Comparison of ENCODE assay signal across 7 cellular contexts in genomic region chr19:18594096-18594823, GRCh38. TPM values are rescaled to one million over a fixed set of nuclear protein-coding genes. Genes with fewer than 3 reads are reported as not detected.
DNase-seq lines count a peak whose midpoint lies in the region; ATAC-seq, FAIRE-seq and TF ChIP-seq lines count a peak whose summit lies in the region.

No MANE protein-coding gene starts in this region.

- H3K9ac ChIP-seq in HUES6 (ENCODE audit: low read length) (peak overlapping the region; percentile 38), neuronal stem cell (ENCODE audit: low read depth, low read length, poor library complexity) (peak overlapping the region; percentile 93), subcutaneous abdominal adipose tissue (ENCODE audit: low read length in 5 of 5) (peak overlapping the region in 2 of 5 donors; percentile 4 to 48)

- H2BK15ac ChIP-seq in neuronal stem cell (ENCODE audit: low read length), result peak overlapping the region; percentile 58

- peaks cover 5% of the 10 kb centered on the region for H3K36me3 ChIP-seq in HUES6 (ENCODE audit: control insufficient read depth, insufficient read depth, low read length)
- H3K36me3 ChIP-seq in neuronal stem cell (replicated peaks in 1 of 2; ENCODE audit: control insufficient read depth in 2 of 2, insufficient read depth in 2 of 2, low read length in 2 of 2), result peaks cover 3 to 13% of the 10 kb centered on the region in 2 donors
- peaks cover 0 to 10% (median 7%) of the 10 kb centered on the region in 5 donors for H3K36me3 ChIP-seq in subcutaneous abdominal adipose tissue (ENCODE audit: control insufficient read depth in 5 of 5, insufficient read depth in 5 of 5, low read length in 5 of 5)

- H2BK12ac ChIP-seq in neuronal stem cell (ENCODE audit: low read length), result peak overlapping the region; percentile 99

- H3K79me1 ChIP-seq in neuronal stem cell (ENCODE audit: low read depth, low read length), result peaks cover 2% of the 10 kb centered on the region

- peak overlapping the region; percentile 88 for H2AK5ac ChIP-seq in neuronal stem cell (ENCODE audit: low read depth, low read length)

- TF ChIP-seq CTCF in RWPE1 (conservative IDR thresholded peaks at IDR 0.05; ENCODE audit: low read depth) (peak; percentile 98), foreskin keratinocyte (conservative IDR thresholded peaks at IDR 0.05) (peak; percentile 90)

- peak overlapping the region; percentile 66 for H3K4ac ChIP-seq in neuronal stem cell (ENCODE audit: low read length)

- no CpG with 5 or more reads among the region's 54 CpGs for WGBS in neuronal stem cell (ENCODE audit: extremely low coverage in 2 of 2, insufficient read length in 2 of 2, insufficient replicate concordance in 1 of 2), 2 donors

- peak overlapping the region; percentile 9 for H2BK5ac ChIP-seq in neuronal stem cell (ENCODE audit: low read length)

- CTCF ChIA-PET in RWPE1 (lab: Yijun Ruan, JAX), result interaction anchor here (0.6 to 1.9 kb wide), 12 partner anchors 10 to 262 kb away, joined by 3 to 10 read pairs (median 4); partner anchors contain the start of gene UPF1

- H3K18ac ChIP-seq in neuronal stem cell (ENCODE audit: low read length), result peak overlapping the region; percentile 95

- H3K14ac ChIP-seq in neuronal stem cell (ENCODE audit: low read length), result peak overlapping the region; percentile 38

- POLR2A ChIA-PET in RWPE1 (lab: Yijun Ruan, JAX; ENCODE audit: low non-redundant PET), result interaction anchor here (0.7 to 1.0 kb wide), 2 partner anchors 168 to 325 kb away, joined by 4 to 7 read pairs; partner anchors contain the start of genes COPE and DDX49

- peak overlapping the region; percentile 10; the same call in 1 of the 2 replicates for H3K27ac ChIP-seq in HUES6 (ENCODE audit: low read depth, low read length)
- H3K27ac ChIP-seq in RWPE1, result peak overlapping the region; percentile 96
- no peak overlapping the region for H3K27ac ChIP-seq in foreskin keratinocyte
- H3K27ac ChIP-seq in neuronal stem cell (replicated peaks; ENCODE audit: low read length), result no peak overlapping the region
- no peak overlapping the region for H3K27ac ChIP-seq in subcutaneous abdominal adipose tissue (ENCODE audit: low read depth, low read length)

- DNase-seq in GM12891 (ENCODE audit: insufficient read length, low spot score) (peak; percentile 97), RWPE1 (ENCODE audit: low spot score) (peak; percentile 76), foreskin keratinocyte (peak in 1 of 2 donors; percentile 42), neuronal stem cell (ENCODE audit: low spot score) (peak; percentile 82)
- DNase-seq in activated effector memory CD4-positive, alpha-beta T cell treated with Interleukin-2 at 50 U/mL for 16 hours, result peak; percentile 57

- H3K27me3 ChIP-seq in HUES6 (ENCODE audit: control insufficient read depth, insufficient read depth, low read length) (peaks cover 13% of the 10 kb centered on the region), foreskin keratinocyte (peaks cover 2% of the 10 kb centered on the region), neuronal stem cell (ENCODE audit: control insufficient read depth in 3 of 3, insufficient read depth in 3 of 3, low read depth in 1 of 3, low read length in 3 of 3) (peaks cover 0 to 11% (median 0%) of the 10 kb centered on the region in 3 experiments), subcutaneous abdominal adipose tissue (ENCODE audit: control insufficient read depth in 5 of 5, insufficient read depth in 4 of 5, low read length in 5 of 5) (peaks cover 2 to 22% (median 16%) of the 10 kb centered on the region in 5 donors)

- H2BK120ac ChIP-seq in neuronal stem cell (ENCODE audit: low read depth, low read length), result peak overlapping the region; percentile 6

- FAIRE-seq in GM12891 (lab: Jason Lieb, UNC), result peak; percentile 90

- peak overlapping the region; percentile 94 for H3K4me2 ChIP-seq in neuronal stem cell (ENCODE audit: insufficient read depth, low read length, poor library complexity, severe bottlenecking)

- no peak overlapping the region for H4K91ac ChIP-seq in neuronal stem cell (ENCODE audit: low read depth, low read length, poor library complexity)

- H3K23ac ChIP-seq in neuronal stem cell (ENCODE audit: low read depth, low read length, poor library complexity), result peak overlapping the region; percentile 89

- H3K4me3 ChIP-seq in HUES6 (ENCODE audit: low read depth, low read length), result peak overlapping the region; percentile 45
- peak overlapping the region; percentile 21 to 72 for H3K4me3 ChIP-seq in neuronal stem cell (ENCODE audit: low read length in 2 of 2)
- peak overlapping the region in 4 of 5 donors; percentile 11 to 50 (median 42) for H3K4me3 ChIP-seq in subcutaneous abdominal adipose tissue (ENCODE audit: low read depth in 1 of 5, low read length in 5 of 5)

- peak; percentile 48 for ATAC-seq in foreskin keratinocyte

- no peak for TF ChIP-seq POLR2A in GM12891 (IDR thresholded peaks at IDR 0.05; ENCODE audit: low read depth, low read length)

- H3K9me3 ChIP-seq in HUES6 (ENCODE audit: control insufficient read depth, insufficient read depth, low read depth, low read length), result no peaks in the 10 kb centered on the region
- H3K9me3 ChIP-seq in neuronal stem cell (replicated peaks in 1 of 2; ENCODE audit: control insufficient read depth in 2 of 2, insufficient read depth in 1 of 2, low read depth in 1 of 2, low read length in 2 of 2), result no peaks in the 10 kb centered on the region
- H3K9me3 ChIP-seq in subcutaneous abdominal adipose tissue (ENCODE audit: control insufficient read depth in 5 of 5, low read length in 5 of 5), result no peaks in the 10 kb centered on the region

- H4K8ac ChIP-seq in neuronal stem cell (ENCODE audit: low read depth, low read length), result no peak overlapping the region

- H3K4me1 ChIP-seq in HUES6 (ENCODE audit: control insufficient read depth, insufficient read depth, low read length), result peaks cover 43% of the 10 kb centered on the region
- H3K4me1 ChIP-seq in foreskin keratinocyte, result no peaks in the 10 kb centered on the region
- peaks cover 16 to 18% of the 10 kb centered on the region in 2 donors for H3K4me1 ChIP-seq in neuronal stem cell (ENCODE audit: control insufficient read depth in 2 of 2, insufficient read depth in 1 of 2, low read depth in 1 of 2, low read length in 2 of 2)
- peaks cover 0 to 45% (median 32%) of the 10 kb centered on the region in 5 donors for H3K4me1 ChIP-seq in subcutaneous abdominal adipose tissue (ENCODE audit: control insufficient read depth in 5 of 5, insufficient read depth in 5 of 5, low read length in 5 of 5)

- H2AFZ ChIP-seq in neuronal stem cell (ENCODE audit: low read length), result peak overlapping the region; percentile 90

TF ChIP-seq in GM12891, 5 proteins besides CTCF, POLR2A, EP300 and RAD21:
- TF ChIP-seq TAF1 (IDR thresholded peaks at IDR 0.05; ENCODE audit: low read depth, low read length) (no peak), SPI1 (IDR thresholded peaks at IDR 0.05; ENCODE audit: low read depth, low read length) (no peak), POU2F2 (IDR thresholded peaks at IDR 0.05; ENCODE audit: low read depth, low read length) (no peak), POLR2AphosphoS5 (IDR thresholded peaks at IDR 0.05; ENCODE audit: low read depth, low read length) (no peak), PAX5 (IDR thresholded peaks at IDR 0.05; ENCODE audit: insufficient read depth, low read length, severe bottlenecking) (no peak)

RNA-seq across cellular contexts. Expression of gene REX1BD, which starts 5.7 kb away (rescaled TPM):
- polyA plus RNA-seq in GM12891 (2012; ENCODE audit: low read depth, missing spikeins), result 35.8 TPM
- 69.5 and 69.8 TPM in 2 replicates for total RNA-seq in foreskin keratinocyte
- polyA plus RNA-seq in foreskin keratinocyte, result 84.5 and 88.3 TPM in 2 replicates
- 85.7 TPM for polyA plus RNA-seq in neuronal stem cell (2013, experiment 1 of 2)
- polyA plus RNA-seq in neuronal stem cell (2013, experiment 2 of 2), result 81.2 TPM

RNA-seq across cellular contexts. Expression of gene CRLF1, which starts 12.3 kb away (rescaled TPM):
- polyA plus RNA-seq in GM12891 (2012; ENCODE audit: low read depth, missing spikeins), result 3.0 TPM
- total RNA-seq in foreskin keratinocyte, result 0.37 and 0.60 TPM in 2 replicates
- polyA plus RNA-seq in foreskin keratinocyte, result 0.13 and 0.20 TPM in 2 replicates
- polyA plus RNA-seq in neuronal stem cell (2013, experiment 1 of 2), result 0.24 TPM
- 0.33 TPM for polyA plus RNA-seq in neuronal stem cell (2013, experiment 2 of 2)

RNA-seq across cellular contexts. Expression of gene TMEM59L, which starts 18.4 kb away (rescaled TPM):
- polyA plus RNA-seq in GM12891 (2012; ENCODE audit: low read depth, missing spikeins), result not detected
- not detected in 2 replicates for total RNA-seq in foreskin keratinocyte
- not detected in 2 replicates for polyA plus RNA-seq in foreskin keratinocyte
- 7.1 TPM for polyA plus RNA-seq in neuronal stem cell (2013, experiment 1 of 2)
- 6.4 TPM for polyA plus RNA-seq in neuronal stem cell (2013, experiment 2 of 2)

RNA-seq across cellular contexts. Expression of gene UBA52, which starts 22.6 kb away (rescaled TPM):
- 3,373 TPM for polyA plus RNA-seq in GM12891 (2012; ENCODE audit: low read depth, missing spikeins)
- total RNA-seq in foreskin keratinocyte, result 1,160 and 1,167 TPM in 2 replicates
- 1,727 and 1,808 TPM in 2 replicates for polyA plus RNA-seq in foreskin keratinocyte
- 1,321 TPM for polyA plus RNA-seq in neuronal stem cell (2013, experiment 1 of 2)
- polyA plus RNA-seq in neuronal stem cell (2013, experiment 2 of 2), result 1,289 TPM

RNA-seq across cellular contexts. Expression of gene KXD1, which starts 36.6 kb away (rescaled TPM):
- 127 TPM for polyA plus RNA-seq in GM12891 (2012; ENCODE audit: low read depth, missing spikeins)
- total RNA-seq in foreskin keratinocyte, result 105 and 106 TPM in 2 replicates
- 140 and 143 TPM in 2 replicates for polyA plus RNA-seq in foreskin keratinocyte
- polyA plus RNA-seq in neuronal stem cell (2013, experiment 1 of 2), result 150 TPM
- polyA plus RNA-seq in neuronal stem cell (2013, experiment 2 of 2), result 148 TPM

Comparison
In these comparisons a context has a peak if more than half of its experiments do, and no peak if none do; other contexts are left out.
1. H3K27ac ChIP-seq: peak in HUES6 (single experiment) and RWPE1 (single experiment); none in foreskin keratinocyte (single experiment), neuronal stem cell (single experiment) and subcutaneous abdominal adipose tissue (single experiment).
2. Peak in every context shown above with its lines, with median percentiles within 50 percentile points of each other: H3K4me3 ChIP-seq.